9 cellular contexts compared by ENCODE assay signal in the genomic region with DNA sequence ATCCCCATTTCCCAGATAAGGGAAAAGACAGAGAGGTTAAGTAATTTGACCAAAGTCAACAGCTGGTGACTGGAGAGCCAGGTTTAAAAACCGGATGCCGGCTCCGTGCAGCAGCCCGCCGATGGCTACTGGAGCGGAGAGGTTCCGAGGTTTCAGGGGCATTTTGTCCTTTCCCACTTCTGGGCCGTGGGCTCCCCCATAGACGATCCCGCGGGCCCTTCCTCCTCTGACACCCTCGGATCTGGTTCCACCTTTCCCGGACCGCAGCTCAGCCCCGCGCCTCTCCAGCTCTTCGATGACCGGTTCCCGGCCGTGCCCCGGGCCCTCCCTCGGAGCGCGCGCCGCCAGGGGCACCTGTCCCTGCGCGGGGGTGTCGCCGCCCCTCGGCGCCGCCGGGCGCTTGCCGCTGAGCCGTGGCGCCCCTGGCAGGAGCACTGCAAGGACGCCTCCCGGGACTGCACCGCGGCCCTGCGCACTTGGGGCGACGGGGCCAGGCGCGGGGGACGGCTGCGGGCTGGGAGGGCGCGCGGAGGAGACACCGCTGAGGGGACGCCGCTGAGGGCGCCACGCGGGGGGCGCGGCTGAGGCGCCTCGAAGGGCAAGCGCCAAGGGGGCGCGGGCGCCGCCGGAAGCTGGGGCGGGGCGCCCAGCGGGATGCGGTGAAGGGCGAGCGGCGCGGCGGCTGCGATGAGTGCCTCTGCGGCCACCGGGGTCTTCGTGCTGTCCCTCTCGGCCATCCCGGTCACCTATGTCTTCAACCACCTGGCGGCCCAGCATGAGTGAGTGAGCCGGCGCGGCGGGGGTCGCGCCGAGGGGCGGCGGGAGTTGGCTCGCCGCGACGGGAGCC. TPM values are rescaled to one million over a fixed set of nuclear protein-coding genes. Genes with fewer than 3 reads are reported as not detected.
DNase-seq lines count a peak whose midpoint lies in the region; TF ChIP-seq lines count a peak whose summit lies in the region.
"Had no signal": no experiment of that assay in that cellular context is flagged by ENCODE, and none has a peak within 500 bp of the region (broad histone marks: within the 10 kb centered on the region; RNA-seq: fewer than 3 reads in every experiment).

A gene (plus strand): TSS at position 652 of the 847 bp plus-strand sequence. CDS start 36 bp downstream, at position 688.

- H3K36me3 Mint-ChIP-seq in T-helper 1 cell treated with Interleukin-12 subunit alpha and Interleukin-12 subunit beta and Interleukin-4 antibody, amounts not matched to agents 30 μg/mL and 1 μg/mL, for 36 hours (ENCODE audit: low read depth) = peaks cover 23% of the 10 kb centered on the region
- no peaks in the 10 kb centered on the region for H3K36me3 Mint-ChIP-seq in mesothelial cell of epicardium

- peak within 1 kb of the TSS; percentile 5 to 30 for H3K27ac ChIP-seq in uterus
- H3K27ac ChIP-seq: KMS-11 had no signal

- H3K4me3 ChIP-seq in endocrine pancreas (ENCODE audit: control insufficient read depth, insufficient read depth, low read length) (peak within 1 kb of the TSS; percentile 58), uterus (peak within 1 kb of the TSS; percentile 15 to 24)

- H3K27ac Mint-ChIP-seq in T-helper 1 cell treated with Interleukin-12 subunit alpha and Interleukin-12 subunit beta and Interleukin-4 antibody, amounts not matched to agents 30 μg/mL and 1 μg/mL, for 36 hours = peak within 1 kb of the TSS; percentile 92
- no peak within 1 kb of the TSS for H3K27ac Mint-ChIP-seq in mesothelial cell of epicardium

- peak within 1 kb of the TSS; percentile 95 for H3K4me3 Mint-ChIP-seq in T-helper 1 cell treated with Interleukin-12 subunit alpha and Interleukin-12 subunit beta and Interleukin-4 antibody, amounts not matched to agents 30 μg/mL and 1 μg/mL, for 36 hours
- H3K4me3 Mint-ChIP-seq in mesothelial cell of epicardium = peak within 1 kb of the TSS; percentile 64

- no peaks in the 10 kb centered on the region for H3K9me3 ChIP-seq in endocrine pancreas (ENCODE audit: control insufficient read depth, low read length)
- H3K9me3 ChIP-seq in uterus = no peaks in the 10 kb centered on the region

- DNase-seq in CD1c-positive myeloid dendritic cell (ENCODE audit: extremely low spot score) = peak; percentile 33
- peak; percentile 57 for DNase-seq in GM20000 (ENCODE audit: low spot score)
- peak in 1 of 2 experiments; percentile 49 for DNase-seq in mesothelial cell of epicardium (ENCODE audit: low spot score in 2 of 2, unreplicated experiment in 2 of 2)
- no peak for DNase-seq in uterus
- DNase-seq in activated effector memory CD4-positive, alpha-beta T cell treated with Interleukin-2 at 50 U/mL for 16 hours = no peak
- DNase-seq in cerebellar nuclear complex (lab: John Stamatoyannopoulos, UW) = no peak

- intact Hi-C loops in uterus (cut with DNase I; ENCODE audit: low total_unique reads) = no loop called here

- peaks cover 38% of the 10 kb centered on the region for H3K4me1 Mint-ChIP-seq in T-helper 1 cell treated with Interleukin-12 subunit alpha and Interleukin-12 subunit beta and Interleukin-4 antibody, amounts not matched to agents 30 μg/mL and 1 μg/mL, for 36 hours (ENCODE audit: low read depth)
- H3K4me1 Mint-ChIP-seq in mesothelial cell of epicardium = peaks cover 8% of the 10 kb centered on the region

- no peaks in the 10 kb centered on the region for H3K9me3 Mint-ChIP-seq in T-helper 1 cell treated with Interleukin-12 subunit alpha and Interleukin-12 subunit beta and Interleukin-4 antibody, amounts not matched to agents 30 μg/mL and 1 μg/mL, for 36 hours
- peaks cover 5% of the 10 kb centered on the region for H3K9me3 Mint-ChIP-seq in mesothelial cell of epicardium

- H3K27me3 Mint-ChIP-seq in T-helper 1 cell treated with Interleukin-12 subunit alpha and Interleukin-12 subunit beta and Interleukin-4 antibody, amounts not matched to agents 30 μg/mL and 1 μg/mL, for 36 hours (ENCODE audit: low read depth) = peaks cover 30% of the 10 kb centered on the region
- H3K27me3 Mint-ChIP-seq in mesothelial cell of epicardium (ENCODE audit: low read depth) = peaks cover 74% of the 10 kb centered on the region

- no peak for TF ChIP-seq CTCF in GM20000 (IDR thresholded peaks at IDR 0.05; ENCODE audit: extremely low read depth, missing control alignments)
- no peak for TF ChIP-seq CTCF in mesothelial cell of epicardium (IDR thresholded peaks at IDR 0.05; ENCODE audit: unreplicated experiment)
- no peak for TF ChIP-seq CTCF in uterus (IDR thresholded peaks at IDR 0.05)

- H3K9ac ChIP-seq in endocrine pancreas (ENCODE audit: control insufficient read depth, insufficient read depth, low read length) = peak within 1 kb of the TSS; percentile 21
- H3K9ac ChIP-seq: KMS-11 had no signal

- no peak for TF ChIP-seq POLR2A in uterus (IDR thresholded peaks at IDR 0.05)

- H3K27me3 ChIP-seq in endocrine pancreas (ENCODE audit: control insufficient read depth, insufficient read depth, low read length) (no peaks in the 10 kb centered on the region), uterus (no peaks in the 10 kb centered on the region)

- H3K4me1 ChIP-seq in endocrine pancreas (ENCODE audit: control insufficient read depth, insufficient read depth, low read length) = no peaks in the 10 kb centered on the region
- H3K4me1 ChIP-seq in uterus = peaks cover 0 to 10% of the 10 kb centered on the region in 2 donors

- H3K36me3 ChIP-seq in endocrine pancreas (ENCODE audit: control insufficient read depth, insufficient read depth, low read length) (no peaks in the 10 kb centered on the region), uterus (no peaks in the 10 kb centered on the region)

RNA-seq across cellular contexts. Expression of the gene that starts here (rescaled TPM):
- total RNA-seq in mesothelial cell of epicardium (not detected in 3 replicates), uterus (10 to 100 TPM in 1 of 4 donors, 1 to 10 TPM in 3; 1.7 to 10.5 (median 3.9) TPM)

Comparison
In these comparisons a context has a peak if more than half of its experiments do, and no peak if none do; other contexts are left out.
1. DNase-seq: peak in CD1c-positive myeloid dendritic cell (single experiment) and GM20000 (single experiment); none in uterus (0 of 2), activated effector memory CD4-positive, alpha-beta T cell treated with Interleukin-2 at 50 U/mL for 16 hours (single experiment) and cerebellar nuclear complex (0 of 2).